ENCODE assay signal across 7 cellular contexts in genomic region chr11:64340671-64341335, GRCh38. TPM values are rescaled to one million over a fixed set of nuclear protein-coding genes. Genes with fewer than 3 reads are reported as not detected.
A peak's percentile ranks its signal among the peaks of the same experiment; 100 is the strongest.
DNase-seq lines count a peak whose midpoint lies in the region; ATAC-seq, FAIRE-seq and TF ChIP-seq lines count a peak whose summit lies in the region.

No MANE protein-coding gene starts in this region.

- no TSS peak for BruUV-seq in HepG2 (replicated peaks; lab: Mats Ljungman, UMichigan)

- FAIRE-seq in HepG2 (lab: Jason Lieb, UNC) = no peak

- H3K4me2 ChIP-seq in OCI-LY1 (ENCODE audit: low read length) (peak overlapping the region; percentile 93), HepG2 (ENCODE audit: low read depth, low read length) (peak overlapping the region; percentile 55)

- DNase-seq in activated gamma-delta T cell treated with anti-CD3 and anti-CD28 coated beads, Interleukin-2, amount 50 U/mL, for 16 hours (ENCODE audit: low read depth) = peak; percentile 73
- DNase-seq in HepG2 (ENCODE audit: low spot score) = no peak
- peak; percentile 61 to 73 for DNase-seq in stimulated activated CD8-positive, alpha-beta memory T cell treated with anti-CD3 and anti-CD28 coated beads, Interleukin-7, amount 100 ng/mL, for 48 hours (ENCODE audit: extremely low read depth in 1 of 2, low read depth in 1 of 2)
- no peak for DNase-seq in NCI-H524 (lab: John Stamatoyannopoulos, UW)
- no peak for DNase-seq in hippocampal formation (lab: John Stamatoyannopoulos, UW)

- 26% methylated on average over 21 of the region's 33 CpGs for WGBS in HepG2 (ENCODE audit: low lambda C conversion rate)

- CTCF ChIA-PET in HepG2 (lab: Yijun Ruan, JAX; ENCODE audit: low intra/inter-chr PET ratio, low total read pairs) = interaction anchor here (0.8 kb wide), 1 partner anchor 15 kb away, joined by 3 read pairs; no protein-coding TSS in a partner anchor

- H3K9me3 ChIP-seq in OCI-LY1 (ENCODE audit: low read length) = no peaks in the 10 kb centered on the region
- no peaks in the 10 kb centered on the region for H3K9me3 ChIP-seq in HepG2 (ENCODE audit: low read length)

- no peaks in the 10 kb centered on the region for H3F3A ChIP-seq in OCI-LY1 (ENCODE audit: insufficient read depth, low read length)

- TF ChIP-seq EP300 in HepG2 (IDR thresholded peaks at IDR 0.05; ENCODE audit: low read depth in 2 of 2, low read length in 2 of 2) (no peak), HepG2 (CRISPR knock-in tag; IDR thresholded peaks at IDR 0.05; ENCODE audit: borderline replicate concordance) (no peak)

- ATAC-seq in GM21528 (IDR thresholded peaks at IDR 0.05; ENCODE audit: low FRiP score, unreplicated experiment) = peak; percentile 32
- ATAC-seq in HepG2 = peak; percentile 30

- no peaks in the 10 kb centered on the region for H3K79me2 ChIP-seq in OCI-LY1 (ENCODE audit: insufficient read depth, low read length)
- H3K79me2 ChIP-seq in HepG2 (ENCODE audit: insufficient read depth, low read length) = no peaks in the 10 kb centered on the region

- H3K4me1 ChIP-seq in OCI-LY1 (ENCODE audit: insufficient read depth, low read length, severe bottlenecking) (peaks cover 30% of the 10 kb centered on the region), HepG2 (ENCODE audit: insufficient read depth, low read length) (peaks cover 34% of the 10 kb centered on the region)

- intact Hi-C loops in HepG2 (cut with micrococcal nuclease; ENCODE audit: unreplicated experiment) = no loop called here

- peak; percentile 30; the same call in 1 of the 2 replicates for TF ChIP-seq CTCF in OCI-LY1 (IDR thresholded peaks at IDR 0.05; ENCODE audit: low read length)
- TF ChIP-seq CTCF in HepG2 (CRISPR knock-in tag; IDR thresholded peaks at IDR 0.05) = no peak

- H3K27ac ChIP-seq in OCI-LY1 (ENCODE audit: low read depth, low read length, poor library complexity, severe bottlenecking) (peak overlapping the region; percentile 79), HepG2 (ENCODE audit: extremely low read length, insufficient read depth, low read length) (no peak overlapping the region)

- no peak for TF ChIP-seq RAD21 in HepG2 (CRISPR knock-in tag; IDR thresholded peaks at IDR 0.05)

- H3K9me2 ChIP-seq in OCI-LY1 (ENCODE audit: low read depth, low read length) = no peaks in the 10 kb centered on the region

- H3K36me3 ChIP-seq in OCI-LY1 (ENCODE audit: insufficient read depth, low read length) (peaks cover 36% of the 10 kb centered on the region; the same call in 1 of the 2 replicates), HepG2 (replicated peaks in 1 of 2; ENCODE audit: control insufficient read depth in 1 of 2, insufficient read depth in 2 of 2, low read length in 2 of 2) (no peaks in the 10 kb centered on the region)

- peak overlapping the region; percentile 75 for H3K9ac ChIP-seq in OCI-LY1 (ENCODE audit: low read length)
- H3K9ac ChIP-seq in HepG2 (ENCODE audit: insufficient read depth, low read depth, low read length) = no peak overlapping the region

- H4K20me1 ChIP-seq in OCI-LY1 (ENCODE audit: insufficient read depth, low read length) (no peaks in the 10 kb centered on the region), HepG2 (ENCODE audit: insufficient read depth, low read length) (no peaks in the 10 kb centered on the region)

- POLR2A ChIA-PET in HepG2 (lab: Yijun Ruan, JAX) = interaction anchor here (0.7 to 2.7 kb wide), 3 partner anchors 14 to 156 kb away, joined by 3 to 13 read pairs (median 10); partner anchors contain the start of genes PRDX5, STIP1 and TRMT112

- in situ Hi-C loops in HepG2 (cut with HindIII; ENCODE audit: extremely low pct_ligation_motif_present, low pct_unique_long_range_greater_than_20kb) = no loop called here

- TF ChIP-seq POLR2A in HepG2 (IDR thresholded peaks at IDR 0.05; ENCODE audit: insufficient read depth in 1 of 2, low read depth in 2 of 2, low read length in 2 of 2) = no peak

- no peaks in the 10 kb centered on the region for H3K27me3 ChIP-seq in OCI-LY1 (ENCODE audit: insufficient read depth, low read length)
- H3K27me3 ChIP-seq in HepG2 (ENCODE audit: control insufficient read depth in 1 of 2, insufficient read depth in 2 of 2, low read length in 2 of 2) = peaks cover 3 to 43% of the 10 kb centered on the region in 2 experiments; a peak in 4 of 5 replicates

- H3K4me3 ChIP-seq in OCI-LY1 (ENCODE audit: low read depth, low read length, poor library complexity, severe bottlenecking) = peak overlapping the region; percentile 70
- H3K4me3 ChIP-seq in HepG2 (replicated peaks in 1 of 3; ENCODE audit: insufficient read depth in 1 of 3, low read depth in 2 of 3, low read length in 3 of 3) = peak overlapping the region; percentile 12 to 58 (median 27); a peak in 1 of 6 replicates

- H2AFZ ChIP-seq in OCI-LY1 (ENCODE audit: low read length) = no peak overlapping the region
- H2AFZ ChIP-seq in HepG2 (ENCODE audit: low read length) = no peak overlapping the region

RNA-seq across cellular contexts. Expression of gene CCDC88B, which starts 0.8 kb away (rescaled TPM):
- 4.8 and 5.2 TPM in 2 replicates for total RNA-seq in HepG2 (2016; rRNA removed; fragmentation: Illumina TruSeq; extraction: Trizol)
- 0.79 and 2.6 TPM in 2 replicates for total RNA-seq in HepG2 (2016; cell fraction: cytosol; rRNA removed; fragmentation: Illumina TruSeq; extraction: Trizol; ENCODE audit: low read depth)
- 4.5 and 6.0 TPM in 2 replicates for total RNA-seq in HepG2 (2016; cell fraction: insoluble cytoplasmic fraction; rRNA removed; fragmentation: Illumina TruSeq; extraction: Trizol)
- total RNA-seq in HepG2 (2016; cell fraction: membrane; rRNA removed; fragmentation: Illumina TruSeq; extraction: Trizol) = 2.3 and 3.5 TPM in 2 replicates
- 1.6 and 4.1 TPM in 2 replicates for total RNA-seq in HepG2 (2016; cell fraction: nucleus; rRNA removed; fragmentation: Illumina TruSeq; extraction: Trizol)
- polyA plus RNA-seq in HepG2 (2011; rRNA removed) = 3.6 and 5.2 TPM in 2 replicates
- polyA plus RNA-seq in HepG2 (2011; cell fraction: cytosol; rRNA removed) = 3.3 and 7.3 TPM in 2 replicates
- polyA plus RNA-seq in HepG2 (2011; cell fraction: nucleus; rRNA removed) = 5.2 and 5.4 TPM in 2 replicates
- 3.7 and 4.5 TPM in 2 replicates for polyA plus RNA-seq in HepG2 (2012)
- polyA plus RNA-seq in HepG2 (2016; cell fraction: cytosol; fragmentation: Illumina TruSeq; extraction: Trizol; ENCODE audit: low read depth) = 2.2 and 3.7 TPM in 2 replicates
- 5.2 and 6.7 TPM in 2 replicates for polyA plus RNA-seq in HepG2 (2016; cell fraction: insoluble cytoplasmic fraction; fragmentation: Illumina TruSeq; extraction: Trizol; ENCODE audit: low read depth)
- 1.4 and 2.3 TPM in 2 replicates for polyA plus RNA-seq in HepG2 (2016; cell fraction: membrane; fragmentation: Illumina TruSeq; extraction: Trizol; ENCODE audit: low read depth)
- 3.9 and 4.5 TPM in 2 replicates for polyA plus RNA-seq in HepG2 (2016; cell fraction: nucleus; fragmentation: Illumina TruSeq; extraction: Trizol; ENCODE audit: insufficient read depth, low read depth)
- polyA minus RNA-seq in HepG2 (2011; rRNA and poly(A)+ RNA removed; ENCODE audit: low replicate concordance) = 2.7 and 7.5 TPM in 2 replicates
- 1.1 and 1.8 TPM in 2 replicates for polyA minus RNA-seq in HepG2 (2011; cell fraction: cytosol; rRNA and poly(A)+ RNA removed)
- polyA minus RNA-seq in HepG2 (2011; cell fraction: nucleus; rRNA and poly(A)+ RNA removed) = 1.5 and 3.2 TPM in 2 replicates

RNA-seq across cellular contexts. Expression of gene RPS6KA4, which starts 18.2 kb away (rescaled TPM):
- total RNA-seq in HepG2 (2016; rRNA removed; fragmentation: Illumina TruSeq; extraction: Trizol) = 8.9 and 14.2 TPM in 2 replicates
- total RNA-seq in HepG2 (2016; cell fraction: cytosol; rRNA removed; fragmentation: Illumina TruSeq; extraction: Trizol; ENCODE audit: low read depth) = 3.2 and 3.4 TPM in 2 replicates
- total RNA-seq in HepG2 (2016; cell fraction: insoluble cytoplasmic fraction; rRNA removed; fragmentation: Illumina TruSeq; extraction: Trizol) = 7.2 and 13.5 TPM in 2 replicates
- total RNA-seq in HepG2 (2016; cell fraction: membrane; rRNA removed; fragmentation: Illumina TruSeq; extraction: Trizol) = 9.3 and 10.1 TPM in 2 replicates
- total RNA-seq in HepG2 (2016; cell fraction: nucleus; rRNA removed; fragmentation: Illumina TruSeq; extraction: Trizol) = 9.5 and 11.5 TPM in 2 replicates
- polyA plus RNA-seq in HepG2 (2011; rRNA removed) = 8.9 and 12.2 TPM in 2 replicates
- 7.1 and 9.1 TPM in 2 replicates for polyA plus RNA-seq in HepG2 (2011; cell fraction: cytosol; rRNA removed)
- 37.0 and 38.2 TPM in 2 replicates for polyA plus RNA-seq in HepG2 (2011; cell fraction: nucleus; rRNA removed)
- polyA plus RNA-seq in HepG2 (2012) = 5.8 and 12.8 TPM in 2 replicates
- 3.1 and 3.8 TPM in 2 replicates for polyA plus RNA-seq in HepG2 (2016; cell fraction: cytosol; fragmentation: Illumina TruSeq; extraction: Trizol; ENCODE audit: low read depth)
- polyA plus RNA-seq in HepG2 (2016; cell fraction: insoluble cytoplasmic fraction; fragmentation: Illumina TruSeq; extraction: Trizol; ENCODE audit: low read depth) = 10.0 and 10.2 TPM in 2 replicates
- polyA plus RNA-seq in HepG2 (2016; cell fraction: membrane; fragmentation: Illumina TruSeq; extraction: Trizol; ENCODE audit: low read depth) = 6.7 and 8.9 TPM in 2 replicates
- 19.2 and 21.5 TPM in 2 replicates for polyA plus RNA-seq in HepG2 (2016; cell fraction: nucleus; fragmentation: Illumina TruSeq; extraction: Trizol; ENCODE audit: insufficient read depth, low read depth)
- polyA minus RNA-seq in HepG2 (2011; rRNA and poly(A)+ RNA removed; ENCODE audit: low replicate concordance) = 25.7 and 70.4 TPM in 2 replicates
- 8.2 and 8.6 TPM in 2 replicates for polyA minus RNA-seq in HepG2 (2011; cell fraction: cytosol; rRNA and poly(A)+ RNA removed)
- polyA minus RNA-seq in HepG2 (2011; cell fraction: nucleus; rRNA and poly(A)+ RNA removed) = 13.4 and 15.9 TPM in 2 replicates

RNA-seq across cellular contexts. Expression of gene PRDX5, which starts 22.9 kb away (rescaled TPM):
- 215 and 266 TPM in 2 replicates for total RNA-seq in HepG2 (2016; rRNA removed; fragmentation: Illumina TruSeq; extraction: Trizol)
- total RNA-seq in HepG2 (2016; cell fraction: cytosol; rRNA removed; fragmentation: Illumina TruSeq; extraction: Trizol; ENCODE audit: low read depth) = 189 and 238 TPM in 2 replicates
- 225 and 290 TPM in 2 replicates for total RNA-seq in HepG2 (2016; cell fraction: insoluble cytoplasmic fraction; rRNA removed; fragmentation: Illumina TruSeq; extraction: Trizol)
- 184 and 217 TPM in 2 replicates for total RNA-seq in HepG2 (2016; cell fraction: membrane; rRNA removed; fragmentation: Illumina TruSeq; extraction: Trizol)
- total RNA-seq in HepG2 (2016; cell fraction: nucleus; rRNA removed; fragmentation: Illumina TruSeq; extraction: Trizol) = 61.4 and 65.1 TPM in 2 replicates
- polyA plus RNA-seq in HepG2 (2011; rRNA removed) = 288 and 311 TPM in 2 replicates
- polyA plus RNA-seq in HepG2 (2011; cell fraction: cytosol; rRNA removed) = 480 and 511 TPM in 2 replicates
- 86.1 and 95.5 TPM in 2 replicates for polyA plus RNA-seq in HepG2 (2011; cell fraction: nucleus; rRNA removed)
- 188 and 213 TPM in 2 replicates for polyA plus RNA-seq in HepG2 (2012)
- polyA plus RNA-seq in HepG2 (2016; cell fraction: cytosol; fragmentation: Illumina TruSeq; extraction: Trizol; ENCODE audit: low read depth) = 258 and 314 TPM in 2 replicates
- 351 and 378 TPM in 2 replicates for polyA plus RNA-seq in HepG2 (2016; cell fraction: insoluble cytoplasmic fraction; fragmentation: Illumina TruSeq; extraction: Trizol; ENCODE audit: low read depth)
- 187 and 232 TPM in 2 replicates for polyA plus RNA-seq in HepG2 (2016; cell fraction: membrane; fragmentation: Illumina TruSeq; extraction: Trizol; ENCODE audit: low read depth)
- 155 and 156 TPM in 2 replicates for polyA plus RNA-seq in HepG2 (2016; cell fraction: nucleus; fragmentation: Illumina TruSeq; extraction: Trizol; ENCODE audit: insufficient read depth, low read depth)
- 66.0 and 255 TPM in 2 replicates for polyA minus RNA-seq in HepG2 (2011; rRNA and poly(A)+ RNA removed; ENCODE audit: low replicate concordance)
- polyA minus RNA-seq in HepG2 (2011; cell fraction: cytosol; rRNA and poly(A)+ RNA removed) = 56.2 and 60.1 TPM in 2 replicates
- polyA minus RNA-seq in HepG2 (2011; cell fraction: nucleus; rRNA and poly(A)+ RNA removed) = 17.0 and 18.0 TPM in 2 replicates

RNA-seq across cellular contexts. Expression of gene TRMT112, which starts 23.4 kb away (rescaled TPM):
- 409 and 492 TPM in 2 replicates for total RNA-seq in HepG2 (2016; rRNA removed; fragmentation: Illumina TruSeq; extraction: Trizol)
- 143 and 170 TPM in 2 replicates for total RNA-seq in HepG2 (2016; cell fraction: cytosol; rRNA removed; fragmentation: Illumina TruSeq; extraction: Trizol; ENCODE audit: low read depth)
- total RNA-seq in HepG2 (2016; cell fraction: insoluble cytoplasmic fraction; rRNA removed; fragmentation: Illumina TruSeq; extraction: Trizol) = 431 and 531 TPM in 2 replicates
- 166 and 190 TPM in 2 replicates for total RNA-seq in HepG2 (2016; cell fraction: membrane; rRNA removed; fragmentation: Illumina TruSeq; extraction: Trizol)
- 130 and 144 TPM in 2 replicates for total RNA-seq in HepG2 (2016; cell fraction: nucleus; rRNA removed; fragmentation: Illumina TruSeq; extraction: Trizol)
- polyA plus RNA-seq in HepG2 (2011; rRNA removed) = 151 and 186 TPM in 2 replicates
- polyA plus RNA-seq in HepG2 (2011; cell fraction: cytosol; rRNA removed) = 301 and 330 TPM in 2 replicates
- 78.5 and 80.8 TPM in 2 replicates for polyA plus RNA-seq in HepG2 (2011; cell fraction: nucleus; rRNA removed)
- 233 and 237 TPM in 2 replicates for polyA plus RNA-seq in HepG2 (2012)
- 138 and 154 TPM in 2 replicates for polyA plus RNA-seq in HepG2 (2016; cell fraction: cytosol; fragmentation: Illumina TruSeq; extraction: Trizol; ENCODE audit: low read depth)
- 410 and 435 TPM in 2 replicates for polyA plus RNA-seq in HepG2 (2016; cell fraction: insoluble cytoplasmic fraction; fragmentation: Illumina TruSeq; extraction: Trizol; ENCODE audit: low read depth)
- polyA plus RNA-seq in HepG2 (2016; cell fraction: membrane; fragmentation: Illumina TruSeq; extraction: Trizol; ENCODE audit: low read depth) = 153 and 156 TPM in 2 replicates
- 204 and 210 TPM in 2 replicates for polyA plus RNA-seq in HepG2 (2016; cell fraction: nucleus; fragmentation: Illumina TruSeq; extraction: Trizol; ENCODE audit: insufficient read depth, low read depth)
- 77.3 and 151 TPM in 2 replicates for polyA minus RNA-seq in HepG2 (2011; rRNA and poly(A)+ RNA removed; ENCODE audit: low replicate concordance)
- 51.7 and 73.4 TPM in 2 replicates for polyA minus RNA-seq in HepG2 (2011; cell fraction: cytosol; rRNA and poly(A)+ RNA removed)
- 24.2 and 30.1 TPM in 2 replicates for polyA minus RNA-seq in HepG2 (2011; cell fraction: nucleus; rRNA and poly(A)+ RNA removed)

RNA-seq across cellular contexts. Expression of gene ESRRA, which starts 35.5 kb away (rescaled TPM):
- 28.3 and 36.3 TPM in 2 replicates for total RNA-seq in HepG2 (2016; rRNA removed; fragmentation: Illumina TruSeq; extraction: Trizol)
- 21.0 and 23.1 TPM in 2 replicates for total RNA-seq in HepG2 (2016; cell fraction: cytosol; rRNA removed; fragmentation: Illumina TruSeq; extraction: Trizol; ENCODE audit: low read depth)
- 26.0 and 36.9 TPM in 2 replicates for total RNA-seq in HepG2 (2016; cell fraction: insoluble cytoplasmic fraction; rRNA removed; fragmentation: Illumina TruSeq; extraction: Trizol)
- total RNA-seq in HepG2 (2016; cell fraction: membrane; rRNA removed; fragmentation: Illumina TruSeq; extraction: Trizol) = 46.3 and 50.0 TPM in 2 replicates
- total RNA-seq in HepG2 (2016; cell fraction: nucleus; rRNA removed; fragmentation: Illumina TruSeq; extraction: Trizol) = 18.8 and 23.8 TPM in 2 replicates
- polyA plus RNA-seq in HepG2 (2011; rRNA removed) = 18.1 and 24.3 TPM in 2 replicates
- 23.6 and 37.4 TPM in 2 replicates for polyA plus RNA-seq in HepG2 (2011; cell fraction: cytosol; rRNA removed)
- polyA plus RNA-seq in HepG2 (2011; cell fraction: nucleus; rRNA removed) = 31.2 and 32.0 TPM in 2 replicates
- 15.3 and 20.7 TPM in 2 replicates for polyA plus RNA-seq in HepG2 (2012)
- polyA plus RNA-seq in HepG2 (2016; cell fraction: cytosol; fragmentation: Illumina TruSeq; extraction: Trizol; ENCODE audit: low read depth) = 15.0 and 16.3 TPM in 2 replicates
- polyA plus RNA-seq in HepG2 (2016; cell fraction: insoluble cytoplasmic fraction; fragmentation: Illumina TruSeq; extraction: Trizol; ENCODE audit: low read depth) = 19.1 and 21.1 TPM in 2 replicates
- polyA plus RNA-seq in HepG2 (2016; cell fraction: membrane; fragmentation: Illumina TruSeq; extraction: Trizol; ENCODE audit: low read depth) = 25.2 and 26.9 TPM in 2 replicates
- 37.3 and 45.3 TPM in 2 replicates for polyA plus RNA-seq in HepG2 (2016; cell fraction: nucleus; fragmentation: Illumina TruSeq; extraction: Trizol; ENCODE audit: insufficient read depth, low read depth)
- 28.9 and 57.4 TPM in 2 replicates for polyA minus RNA-seq in HepG2 (2011; rRNA and poly(A)+ RNA removed; ENCODE audit: low replicate concordance)
- polyA minus RNA-seq in HepG2 (2011; cell fraction: cytosol; rRNA and poly(A)+ RNA removed) = 13.1 and 14.8 TPM in 2 replicates
- polyA minus RNA-seq in HepG2 (2011; cell fraction: nucleus; rRNA and poly(A)+ RNA removed) = 10.8 and 12.1 TPM in 2 replicates

Comparison
In these comparisons a context has a peak if more than half of its experiments do, and no peak if none do; other contexts are left out.
1. DNase-seq: peak in activated gamma-delta T cell treated with anti-CD3 and anti-CD28 coated beads, Interleukin-2, amount 50 U/mL, for 16 hours (single experiment) and stimulated activated CD8-positive, alpha-beta memory T cell treated with anti-CD3 and anti-CD28 coated beads, Interleukin-7, amount 100 ng/mL, for 48 hours (2 of 2); none in HepG2 (single experiment), NCI-H524 (0 of 2) and hippocampal formation (0 of 2).